Comparison of ENCODE assay signal across 8 cellular contexts in genomic region chr6:6315660-6316059, GRCh38. TPM values are rescaled to one million over a fixed set of nuclear protein-coding genes. Genes with fewer than 3 reads are reported as not detected.
A peak's percentile ranks its signal among the peaks of the same experiment; 100 is the strongest.
DNase-seq lines count a peak whose midpoint lies in the region; ATAC-seq and TF ChIP-seq lines count a peak whose summit lies in the region.

No MANE protein-coding gene starts in this region.

- no CpG with 5 or more reads among the region's 6 CpGs for WGBS in mesendoderm (ENCODE audit: extremely low coverage, insufficient coverage, low lambda C conversion rate)

- H3K9ac ChIP-seq in mesendoderm (ENCODE audit: low read length) = no peak overlapping the region

- H2BK5ac ChIP-seq in mesendoderm (ENCODE audit: low read length) = no peak overlapping the region

- no peak overlapping the region for H4K8ac ChIP-seq in mesendoderm (ENCODE audit: low read depth, low read length)

- H3K4me2 ChIP-seq in PC-9 (no peak overlapping the region), mesendoderm (ENCODE audit: low read length) (no peak overlapping the region)

- ATAC-seq in GM21576 (IDR thresholded peaks at IDR 0.05; ENCODE audit: unreplicated experiment) = no peak

- no peaks in the 10 kb centered on the region for H3K79me1 ChIP-seq in mesendoderm (ENCODE audit: low read length)

- peak overlapping the region; percentile 86 for H3K4me3 Mint-ChIP-seq in dendritic cell treated with granulocyte-macrophage colony-stimulating factor and Interleukin-4, amounts not matched to agents 40 ng/mL and 50 ng/mL, for 4 days

- no peaks in the 10 kb centered on the region for H3K9me2 ChIP-seq in PC-9 (ENCODE audit: insufficient read depth)

- no peak overlapping the region for H2AFZ ChIP-seq in PC-9

- intact Hi-C loops in PC-9 (cut with micrococcal nuclease; ENCODE audit: unreplicated experiment) = no loop called here
- intact Hi-C loops in dendritic cell treated with granulocyte-macrophage colony-stimulating factor and Interleukin-4, amounts not matched to agents 40 ng/mL and 50 ng/mL, for 4 days (cut with micrococcal nuclease) = loop anchor here (1.0 to 5.0 kb wide), 3 partner anchors 17 to 232 kb away; no protein-coding TSS in a partner anchor
- intact Hi-C loops in uterus (cut with DNase I; ENCODE audit: low total_unique reads) = no loop called here

- H3K4ac ChIP-seq in mesendoderm (ENCODE audit: low read depth, low read length) = no peak overlapping the region

- no peak overlapping the region for H3K23ac ChIP-seq in mesendoderm (ENCODE audit: low read length)

- peaks cover 95% of the 10 kb centered on the region for H3K36me3 Mint-ChIP-seq in dendritic cell treated with granulocyte-macrophage colony-stimulating factor and Interleukin-4, amounts not matched to agents 40 ng/mL and 50 ng/mL, for 4 days (ENCODE audit: low read depth)

- no peak overlapping the region for H3K56ac ChIP-seq in mesendoderm (ENCODE audit: low read length)

- H3K4me1 ChIP-seq in HEK293 (ENCODE audit: control insufficient read depth, insufficient read depth, low read length) = no peaks in the 10 kb centered on the region
- H3K4me1 ChIP-seq in PC-9 (replicated peaks; ENCODE audit: insufficient read depth) = no peaks in the 10 kb centered on the region
- no peaks in the 10 kb centered on the region for H3K4me1 ChIP-seq in mesendoderm (ENCODE audit: control insufficient read depth, low read depth, low read length)
- no peaks in the 10 kb centered on the region for H3K4me1 ChIP-seq in uterus

- TF ChIP-seq POLR2A in uterus (IDR thresholded peaks at IDR 0.05) = no peak

- H3K27me3 ChIP-seq in PC-9 (ENCODE audit: insufficient read depth, low read depth) = peaks cover 12% of the 10 kb centered on the region; the same call in 1 of the 2 replicates
- no peaks in the 10 kb centered on the region for H3K27me3 ChIP-seq in mesendoderm (ENCODE audit: insufficient read depth, low read length, poor library complexity)
- peaks cover 0 to 4% of the 10 kb centered on the region in 2 donors for H3K27me3 ChIP-seq in uterus

- H2BK120ac ChIP-seq in mesendoderm (ENCODE audit: low read depth, low read length) = no peak overlapping the region

- no peaks in the 10 kb centered on the region for H3K79me2 ChIP-seq in PC-9 (ENCODE audit: low read depth)
- no peaks in the 10 kb centered on the region for H3K79me2 ChIP-seq in mesendoderm (ENCODE audit: control insufficient read depth, insufficient read depth, low read length)

- H3F3A ChIP-seq in PC-9 (ENCODE audit: insufficient read depth, low read depth) = no peaks in the 10 kb centered on the region

- no peaks in the 10 kb centered on the region for H4K20me1 ChIP-seq in PC-9 (ENCODE audit: insufficient read depth)

- no peak overlapping the region for H3K27ac ChIP-seq in HEK293 (ENCODE audit: extremely low read depth, low read depth, low read length)
- no peak overlapping the region for H3K27ac ChIP-seq in PC-9
- H3K27ac ChIP-seq in mesendoderm (ENCODE audit: low read depth, low read length) = no peak overlapping the region
- no peak overlapping the region for H3K27ac ChIP-seq in uterus

- no peak overlapping the region for H2AK5ac ChIP-seq in mesendoderm (ENCODE audit: low read length)

- DNase-seq in DMS 273 treated with DMSO at 0.1 percent for 48 hours (lab: John Stamatoyannopoulos, UW) = peak; percentile 16
- DNase-seq in PC-9 = peak in 1 of 2 experiments; percentile 12
- peak; percentile 70 for DNase-seq in mesendoderm
- peak; percentile 30 to 32 for DNase-seq in uterus
- DNase-seq in central memory CD4-positive, alpha-beta T cell = no peak

- no peaks in the 10 kb centered on the region for H3K9me3 ChIP-seq in HEK293 (ENCODE audit: control insufficient read depth, insufficient read depth, low read depth, low read length)
- H3K9me3 ChIP-seq in PC-9 (ENCODE audit: insufficient read depth, low read depth) = no peaks in the 10 kb centered on the region
- no peaks in the 10 kb centered on the region for H3K9me3 ChIP-seq in uterus

- no peak overlapping the region for H2BK15ac ChIP-seq in mesendoderm (replicated peaks; ENCODE audit: low read depth)

- H4K5ac ChIP-seq in mesendoderm (ENCODE audit: low read length) = no peak overlapping the region

- CTCF ChIA-PET in HEK293 (lab: Yijun Ruan, JAX) = interaction anchor here (0.6 to 2.1 kb wide), 13 partner anchors 8 to 1419 kb away, joined by 3 to 10 read pairs (median 3); no protein-coding TSS in a partner anchor
- CTCF ChIA-PET in PC-9 (lab: Charles Lee) = no interaction called here

- H3K4me3 ChIP-seq in HEK293 (ENCODE audit: low read depth, low read length) = no peak overlapping the region
- no peak overlapping the region for H3K4me3 ChIP-seq in PC-9
- H3K4me3 ChIP-seq in mesendoderm (ENCODE audit: low read length) = no peak overlapping the region
- H3K4me3 ChIP-seq in uterus = no peak overlapping the region

- no TSS peak for BruUV-seq in PC-9 (replicated peaks; lab: Mats Ljungman, UMichigan)

- H3K4me1 Mint-ChIP-seq in dendritic cell treated with granulocyte-macrophage colony-stimulating factor and Interleukin-4, amounts not matched to agents 40 ng/mL and 50 ng/mL, for 4 days (ENCODE audit: low read depth) = peaks cover 28% of the 10 kb centered on the region

- no peak for TF ChIP-seq CTCF in HEK293 (tag by site-specific recombination; IDR thresholded peaks at IDR 0.05)
- peak; percentile 81 for TF ChIP-seq CTCF in PC-9 (conservative IDR thresholded peaks at IDR 0.05)
- peak; percentile 51 to 84 (median 72) for TF ChIP-seq CTCF in uterus (IDR thresholded peaks at IDR 0.05)

- peak overlapping the region; percentile 91 for H3K27ac Mint-ChIP-seq in dendritic cell treated with granulocyte-macrophage colony-stimulating factor and Interleukin-4, amounts not matched to agents 40 ng/mL and 50 ng/mL, for 4 days

- H3K18ac ChIP-seq in mesendoderm (ENCODE audit: low read length) = no peak overlapping the region

- no peaks in the 10 kb centered on the region for H3K9me3 Mint-ChIP-seq in dendritic cell treated with granulocyte-macrophage colony-stimulating factor and Interleukin-4, amounts not matched to agents 40 ng/mL and 50 ng/mL, for 4 days

- no peaks in the 10 kb centered on the region for H3K27me3 Mint-ChIP-seq in dendritic cell treated with granulocyte-macrophage colony-stimulating factor and Interleukin-4, amounts not matched to agents 40 ng/mL and 50 ng/mL, for 4 days

- POLR2A ChIA-PET in HEK293 (lab: Yijun Ruan, JAX) (interaction anchor here (0.6 kb wide), 1 partner anchor 87 kb away, joined by 7 read pairs; no protein-coding TSS in a partner anchor), PC-9 (lab: Charles Lee; ENCODE audit: unreplicated experiment) (no interaction called here)

- no peaks in the 10 kb centered on the region for H3K36me3 ChIP-seq in HEK293 (ENCODE audit: control insufficient read depth in 2 of 2, insufficient read depth in 1 of 2, low read length in 2 of 2)
- no peaks in the 10 kb centered on the region for H3K36me3 ChIP-seq in PC-9 (ENCODE audit: low read depth)
- H3K36me3 ChIP-seq in mesendoderm (ENCODE audit: control insufficient read depth, insufficient read depth, low read length) = no peaks in the 10 kb centered on the region
- H3K36me3 ChIP-seq in uterus = no peaks in the 10 kb centered on the region

TF ChIP-seq in HEK293, 187 proteins besides CTCF, POLR2A, EP300 and RAD21:
- no peak for TF ChIP-seq ZNF157 (tag by site-specific recombination; IDR thresholded peaks at IDR 0.05)
- no peak for TF ChIP-seq ZBTB44 (tag by site-specific recombination; IDR thresholded peaks at IDR 0.05)
- TF ChIP-seq ZNF2 (tag by site-specific recombination; IDR thresholded peaks at IDR 0.05) = peak; percentile 56; the same call in 1 of the 2 replicates

RNA-seq across cellular contexts. Expression of gene F13A1, which starts 4.8 kb away (rescaled TPM):
- total RNA-seq in PC-9 (2021) (not detected in 2 replicates), uterus (10 to 100 TPM in 3 of 4 donors, 1 to 10 TPM in 1; 4.1 to 90.6 (median 57.8) TPM)
- polyA plus RNA-seq in mesendoderm (2013, experiment 1 of 2) = 0.72 TPM
- polyA plus RNA-seq in mesendoderm (2013, experiment 2 of 2) = 0.59 TPM
